ENCODE assay signal across 14 cellular contexts in genomic region chr2:111250448-111251030, GRCh38.
"Had no signal": no experiment of that assay in that cellular context is flagged by ENCODE, and none has a peak within 500 bp of the region (broad histone marks: within the 10 kb centered on the region; RNA-seq: fewer than 3 reads in every experiment).

No MANE protein-coding gene starts in this region.

- H3K4me3 Mint-ChIP-seq: activated naive CD4-positive, alpha-beta T cell treated with anti-CD3 and anti-CD28 coated beads, Interleukin-2, amount 10 ng/mL, durations not matched to agents 7 days and 5 days; activated T-helper 17 cell treated with anti-CD3 and anti-CD28 coated beads, Interleukin-2, amount 50 U/mL, for 72 hours; brain had no signal

- FAIRE-seq: endothelial cell of umbilical vein, small intestine, urothelium cell line had no signal

- DNase-seq: activated CD4-positive, alpha-beta T cell treated with anti-CD3 and anti-CD28 coated beads, Interleukin-2, amount 50 U/mL, for 1 hour; activated naive CD4-positive, alpha-beta T cell treated with anti-CD3 and anti-CD28 coated beads, Interleukin-2, amount 10 ng/mL, durations not matched to agents 7 days and 5 days; activated T-cell treated with anti-CD3 and anti-CD28 coated beads for 4 hours; kidney glomerular epithelial cell; posterior cingulate gyrus; small intestine; stomach had no signal

- H3K4me3 ChIP-seq: adrenal gland, hepatocyte, stomach, thoracic aorta had no signal

- H2AFZ ChIP-seq: hepatocyte had no signal

- H3K27ac Mint-ChIP-seq: activated naive CD4-positive, alpha-beta T cell treated with anti-CD3 and anti-CD28 coated beads, Interleukin-2, amount 10 ng/mL, durations not matched to agents 7 days and 5 days had no signal

- H3K9me3 ChIP-seq: adrenal gland, stomach, thoracic aorta had no signal

- H3K79me2 ChIP-seq: hepatocyte had no signal

- H3K27me3 Mint-ChIP-seq: activated naive CD4-positive, alpha-beta T cell treated with anti-CD3 and anti-CD28 coated beads, Interleukin-2, amount 10 ng/mL, durations not matched to agents 7 days and 5 days; activated T-helper 17 cell treated with anti-CD3 and anti-CD28 coated beads, Interleukin-2, amount 50 U/mL, for 72 hours had no signal

- H3K4me1 ChIP-seq: stomach had no signal

- H3K27me3 ChIP-seq: adrenal gland, hepatocyte, stomach had no signal

- H3K4me1 Mint-ChIP-seq: activated naive CD4-positive, alpha-beta T cell treated with anti-CD3 and anti-CD28 coated beads, Interleukin-2, amount 10 ng/mL, durations not matched to agents 7 days and 5 days; brain had no signal

- H3K36me3 ChIP-seq: adrenal gland, stomach, thoracic aorta had no signal

- H3K4me2 ChIP-seq: hepatocyte had no signal

- H3K27ac ChIP-seq: adrenal gland, hepatocyte, stomach, thoracic aorta had no signal
